In the genomic region with DNA sequence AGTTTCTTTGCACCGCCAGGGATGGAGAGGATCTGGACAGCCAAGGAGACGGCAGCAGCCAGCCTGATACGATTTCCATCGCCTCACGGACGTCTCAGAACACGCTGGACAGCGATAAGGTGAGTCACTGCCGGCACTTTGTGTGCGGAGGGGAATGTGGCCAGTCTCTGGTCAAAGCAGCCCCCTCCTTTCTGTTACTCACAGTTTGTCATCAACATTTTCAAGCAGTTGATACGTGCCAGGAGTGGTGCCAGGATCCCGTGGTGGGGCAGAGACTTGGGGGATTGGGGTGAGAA, we compare ENCODE assay signal across 9 cellular contexts.
A peak's percentile ranks its signal among the peaks of the same experiment; 100 is the strongest.
DNase-seq lines count a peak whose midpoint lies in the region; ATAC-seq and TF ChIP-seq lines count a peak whose summit lies in the region.
"Had no signal": no experiment of that assay in that cellular context is flagged by ENCODE, and none has a peak within 500 bp of the region (broad histone marks: within the 10 kb centered on the region; RNA-seq: fewer than 3 reads in every experiment).

No MANE protein-coding gene starts in this region.

- H3K27me3 Mint-ChIP-seq in activated T-cell treated with anti-CD3 and anti-CD28 coated beads, Interleukin-2, amount 50 U/mL, for 72 hours (ENCODE audit: low read depth), result no peaks in the 10 kb centered on the region

- H3K79me2 ChIP-seq in PC-3 (ENCODE audit: low read length), result peaks cover 40% of the 10 kb centered on the region

- H3K36me3 Mint-ChIP-seq in activated T-cell treated with anti-CD3 and anti-CD28 coated beads, Interleukin-2, amount 50 U/mL, for 72 hours (ENCODE audit: insufficient read depth in 2 of 2), result peaks cover 10% of the 10 kb centered on the region in 2 donors

- CTCF ChIA-PET in PC-3 (lab: Charles Lee), result no interaction called here

- POLR2A ChIA-PET in PC-3 (lab: Charles Lee; ENCODE audit: unreplicated experiment), result interaction anchor here (0.6 kb wide), 1 partner anchor 174 kb away, joined by 4 read pairs; no protein-coding TSS in a partner anchor

- H4K20me1 ChIP-seq in PC-3 (ENCODE audit: low read length), result no peaks in the 10 kb centered on the region

- no peaks in the 10 kb centered on the region for H3K9me2 ChIP-seq in PC-3 (replicated peaks; ENCODE audit: low read length)

- H3K27me3 ChIP-seq in PC-3 (ENCODE audit: low read length), result no peaks in the 10 kb centered on the region

- H3K4me3 ChIP-seq in AG09309 (ENCODE audit: control insufficient read depth, low read depth, low read length) (no peak overlapping the region), PC-3 (ENCODE audit: low read length) (peak overlapping the region; percentile 35; the same call in 1 of the 2 replicates)

- H3K4me1 Mint-ChIP-seq in activated T-cell treated with anti-CD3 and anti-CD28 coated beads, Interleukin-2, amount 50 U/mL, for 72 hours (ENCODE audit: low read depth), result peaks cover 40% of the 10 kb centered on the region

- no peak overlapping the region for H2AFZ ChIP-seq in PC-3 (ENCODE audit: low read length)

- H3K4me2 ChIP-seq in PC-3 (ENCODE audit: low read length), result peak overlapping the region; percentile 75

- H3K9me3 Mint-ChIP-seq in activated T-cell treated with anti-CD3 and anti-CD28 coated beads, Interleukin-2, amount 50 U/mL, for 72 hours, result peaks cover 8 to 9% of the 10 kb centered on the region in 2 donors

- BruUV-seq in PC-3 (replicated peaks; lab: Mats Ljungman, UMichigan), result no TSS peak

- ATAC-seq in PC-3 (peak; percentile 86), HG02642 (IDR thresholded peaks at IDR 0.05; ENCODE audit: poor library complexity, unreplicated experiment) (no peak)
- no peak for ATAC-seq in activated T-cell treated with anti-CD3 and anti-CD28 coated beads, Interleukin-2, amount 50 U/mL, for 72 hours (replicated peaks in 1 of 2)

- H3K27ac Mint-ChIP-seq in activated T-cell treated with anti-CD3 and anti-CD28 coated beads, Interleukin-2, amount 50 U/mL, for 72 hours, result no peak overlapping the region
- H3K27ac Mint-ChIP-seq: immature natural killer cell had no signal

- H3K36me3 ChIP-seq in PC-3 (ENCODE audit: low read depth, low read length), result peaks cover 51% of the 10 kb centered on the region

- intact Hi-C loops in PC-3 (cut with micrococcal nuclease), result loop anchor here (1.0 to 5.0 kb wide), 5 partner anchors 41 to 256 kb away; partner anchors contain the start of gene OTULIN

- H3K4me3 Mint-ChIP-seq in activated T-cell treated with anti-CD3 and anti-CD28 coated beads, Interleukin-2, amount 50 U/mL, for 72 hours, result no peak overlapping the region
- H3K4me3 Mint-ChIP-seq: immature natural killer cell had no signal

- peak overlapping the region; percentile 90 for H3K27ac ChIP-seq in PC-3 (ENCODE audit: low read length)
- H3K27ac ChIP-seq in cingulate gyrus (ENCODE audit: low read depth, low read length), result peak overlapping the region; percentile 58

- peak overlapping the region; percentile 56 for H3K9ac ChIP-seq in PC-3 (ENCODE audit: low read length)

- H3F3A ChIP-seq in PC-3 (ENCODE audit: low read length, unreplicated experiment), result peaks cover 19% of the 10 kb centered on the region

- peaks cover 37% of the 10 kb centered on the region for H3K4me1 ChIP-seq in PC-3 (ENCODE audit: insufficient read depth, low read length)

- H3K9me3 ChIP-seq in PC-3 (ENCODE audit: low read length), result no peaks in the 10 kb centered on the region

- TF ChIP-seq CTCF in AG09309 (IDR thresholded peaks at IDR 0.05; ENCODE audit: control insufficient read depth, insufficient read depth, low read depth, low read length, missing control alignments), result no peak
- no peak for TF ChIP-seq CTCF in PC-3 (conservative IDR thresholded peaks at IDR 0.05; ENCODE audit: low read depth, low read length)

- peak; percentile 64 for DNase-seq in AG09309 (ENCODE audit: low read depth)
- peak; percentile 99 for DNase-seq in PC-3
- peak; percentile 38 for DNase-seq in occipital lobe (lab: John Stamatoyannopoulos, UW)
- no peak for DNase-seq in activated T-cell treated with anti-CD3 and anti-CD28 coated beads, Interleukin-2, amount 50 U/mL, for 72 hours
- DNase-seq in NCI-H1417 (lab: John Stamatoyannopoulos, UW), result no peak
- DNase-seq in NCI-H2081 (lab: John Stamatoyannopoulos, UW), result no peak
- DNase-seq: immature natural killer cell had no signal

Comparison
In these comparisons a context has a peak if more than half of its experiments do, and no peak if none do; other contexts are left out.
1. DNase-seq: peak in AG09309 (single experiment), PC-3 (single experiment) and occipital lobe (single experiment); none in activated T-cell treated with anti-CD3 and anti-CD28 coated beads, Interleukin-2, amount 50 U/mL, for 72 hours (0 of 2), NCI-H1417 (0 of 3) and NCI-H2081 (0 of 2).